8 cellular contexts compared by ENCODE assay signal in genomic region chr17:57892820-57893595, GRCh38. TPM values are rescaled to one million over a fixed set of nuclear protein-coding genes. Genes with fewer than 3 reads are reported as not detected.
A peak's percentile ranks its signal among the peaks of the same experiment; 100 is the strongest.
DNase-seq lines count a peak whose midpoint lies in the region; ATAC-seq and TF ChIP-seq lines count a peak whose summit lies in the region.

No MANE protein-coding gene starts in this region.

- POLR2A ChIA-PET in WTC11 (lab: Charles Lee) = interaction anchor here (0.5 to 1.1 kb wide), 5 partner anchors 12 to 845 kb away, joined by 3 to 6 read pairs (median 3); no protein-coding TSS in a partner anchor

- H3K27ac Mint-ChIP-seq in WTC11 = peak overlapping the region; percentile 95

- no peak for TF ChIP-seq CTCF in WTC11 (IDR thresholded peaks at IDR 0.05)

- no peaks in the 10 kb centered on the region for H3K36me3 ChIP-seq in neuron (ENCODE audit: insufficient read depth, low read length)

- H3K27me3 Mint-ChIP-seq in WTC11 (ENCODE audit: low read depth) = no peaks in the 10 kb centered on the region

- peak; percentile 35 for ATAC-seq in WTC11
- ATAC-seq in GM18873 (IDR thresholded peaks at IDR 0.05; ENCODE audit: low FRiP score, unreplicated experiment) = no peak
- ATAC-seq in HG03520 (IDR thresholded peaks at IDR 0.05; ENCODE audit: unreplicated experiment) = no peak
- ATAC-seq in HG03175 (IDR thresholded peaks at IDR 0.05; ENCODE audit: unreplicated experiment) = no peak

- H3K9me3 Mint-ChIP-seq in WTC11 = no peaks in the 10 kb centered on the region

- no peaks in the 10 kb centered on the region for H3K27me3 ChIP-seq in neuron (ENCODE audit: insufficient read depth, low read length)

- H2AFZ ChIP-seq in neuron (ENCODE audit: low read depth, low read length) = no peak overlapping the region

- H3K9me3 ChIP-seq in neuron (ENCODE audit: low read length) = no peaks in the 10 kb centered on the region

- DNase-seq in DMS79 (lab: John Stamatoyannopoulos, UW) (peak; percentile 77), NCI-H1092 treated with DMSO at 0.1 percent for 48 hours (lab: John Stamatoyannopoulos, UW) (peak; percentile 76), WTC11 (ENCODE audit: low spot score) (peak; percentile 23), glomerular endothelial cell (ENCODE audit: extremely low read depth, low read depth, low spot score) (peak; percentile 54)

- CTCF ChIA-PET in WTC11 (lab: Charles Lee) = interaction anchor here (0.6 to 2.3 kb wide), 36 partner anchors 11 to 366 kb away, joined by 3 to 50 read pairs (median 5); partner anchors contain the start of genes CUEDC1, MRPS23 and SRSF1

- peak overlapping the region; percentile 30 for H3K4me3 ChIP-seq in neuron (ENCODE audit: low read length)

- no peaks in the 10 kb centered on the region for H3K36me3 Mint-ChIP-seq in WTC11

- peaks cover 22% of the 10 kb centered on the region for H3K4me1 Mint-ChIP-seq in WTC11

- H3K4me1 ChIP-seq in neuron (ENCODE audit: insufficient read depth, low read length) = peaks cover 15% of the 10 kb centered on the region

- H3K4me3 Mint-ChIP-seq in WTC11 = peak overlapping the region; percentile 10; the same call in 1 of the 2 replicates

TF ChIP-seq in WTC11, 78 proteins besides CTCF, POLR2A, EP300 and RAD21:
- TF ChIP-seq, protein P1, sequence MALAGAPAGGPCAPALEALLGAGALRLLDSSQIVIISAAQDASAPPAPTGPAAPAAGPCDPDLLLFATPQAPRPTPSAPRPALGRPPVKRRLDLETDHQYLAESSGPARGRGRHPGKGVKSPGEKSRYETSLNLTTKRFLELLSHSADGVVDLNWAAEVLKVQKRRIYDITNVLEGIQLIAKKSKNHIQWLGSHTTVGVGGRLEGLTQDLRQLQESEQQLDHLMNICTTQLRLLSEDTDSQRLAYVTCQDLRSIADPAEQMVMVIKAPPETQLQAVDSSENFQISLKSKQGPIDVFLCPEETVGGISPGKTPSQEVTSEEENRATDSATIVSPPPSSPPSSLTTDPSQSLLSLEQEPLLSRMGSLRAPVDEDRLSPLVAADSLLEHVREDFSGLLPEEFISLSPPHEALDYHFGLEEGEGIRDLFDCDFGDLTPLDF (CRISPR knock-in tag; IDR thresholded peaks at IDR 0.05) = no peak
- TF ChIP-seq GRHL2 (CRISPR knock-in tag; IDR thresholded peaks at IDR 0.05; ENCODE audit: insufficient replicate concordance, severe bottlenecking) = no peak
- 0 out of 2 replicates have a peak, but pooled peaks have one; percentile 54 for TF ChIP-seq ZNF317 (CRISPR knock-in tag; IDR thresholded peaks at IDR 0.05; ENCODE audit: borderline replicate concordance, low read depth)
- TF ChIP-seq RELA (CRISPR knock-in tag; IDR thresholded peaks at IDR 0.05; ENCODE audit: borderline replicate concordance) = no peak
- no peak; the same call in 1 of the 2 replicates for TF ChIP-seq USF1 (CRISPR knock-in tag; IDR thresholded peaks at IDR 0.05)
- TF ChIP-seq CBFB (CRISPR knock-in tag; IDR thresholded peaks at IDR 0.05; ENCODE audit: low read depth) = no peak
- TF ChIP-seq USF2 (CRISPR knock-in tag; IDR thresholded peaks at IDR 0.05) = peak; percentile 71

RNA-seq across cellular contexts. Expression of gene MRPS23, which starts 43.2 kb away (rescaled TPM):
- 57.9 to 65.3 TPM (median 58.1 TPM) in 3 replicates for total RNA-seq in WTC11 (2021)
- total RNA-seq in glomerular endothelial cell = 9.8 and 23.3 TPM in 2 replicates

Comparison
In these comparisons a context has a peak if more than half of its experiments do, and no peak if none do; other contexts are left out.
1. DNase-seq: peak in every context shown above with its lines; median percentile 77 in DMS79; 76 in NCI-H1092 treated with DMSO at 0.1 percent for 48 hours; 54 in glomerular endothelial cell; 23 in WTC11.